ENCODE assay signal across 28 cellular contexts in genomic region chr13:46274094-46274698, GRCh38.
"Had no signal": no experiment of that assay in that cellular context is flagged by ENCODE, and none has a peak within 500 bp of the region (broad histone marks: within the 10 kb centered on the region; RNA-seq: fewer than 3 reads in every experiment).

No MANE protein-coding gene starts in this region.

- DNase-seq: effector memory CD4-positive, alpha-beta T cell; foreskin keratinocyte; heart left ventricle; kidney; mucosa of descending colon; naive B cell; right cardiac atrium; sigmoid colon; stimulated activated CD4-positive, alpha-beta T cell treated with anti-CD3 and anti-CD28 coated beads, Interleukin-2, amount 100 ng/mL, for 24 hours; stimulated activated CD4-positive, alpha-beta T cell treated with anti-CD3 and anti-CD28 coated beads, Interleukin-4, amount 100 ng/mL, for 24 hours; upper lobe of right lung; uterus had no signal

- H3K27ac Mint-ChIP-seq: dendritic cell treated with granulocyte-macrophage colony-stimulating factor and Interleukin-4, amounts not matched to agents 40 ng/mL and 50 ng/mL, for 4 days; memory B cell; mesothelial cell of epicardium; natural killer cell treated with Interleukin-12 subunit alpha and Interleukin-12 subunit beta and Interleukin-15 and Interleukin-18, amount 100 ng/mL, for 72 hours; stimulated activated memory B cell treated with anti-CD40 and anti-IgM and Interleukin-4, amounts not matched to agents 10 μg/mL and 1 μg/mL and 100 μg/mL, for 72 hours; stimulated activated naive CD8-positive, alpha-beta T cell treated with anti-CD3 and anti-CD28 coated beads, Interleukin-15, Interleukin-2, amounts not matched to agents 100 ng/mL and 50 ng/mL, for 24 hours had no signal

- H3K27me3 ChIP-seq: esophagus muscularis mucosa, gastroesophageal sphincter, hepatocyte, neutrophil, sigmoid colon, tibial nerve, upper lobe of right lung, uterus had no signal

- H3K4me1 Mint-ChIP-seq: memory B cell; naive B cell; neural crest cell; stimulated activated memory B cell treated with anti-CD40 and anti-IgM and Interleukin-4, amounts not matched to agents 10 μg/mL and 1 μg/mL and 100 μg/mL, for 72 hours had no signal

- H2AFZ ChIP-seq: hepatocyte had no signal

- H3K36me3 Mint-ChIP-seq: memory B cell; mesothelial cell of epicardium; naive B cell; natural killer cell treated with Interleukin-12 subunit alpha and Interleukin-12 subunit beta and Interleukin-15 and Interleukin-18, amount 100 ng/mL, for 72 hours; stimulated activated memory B cell treated with anti-CD40 and anti-IgM and Interleukin-4, amounts not matched to agents 10 μg/mL and 1 μg/mL and 100 μg/mL, for 72 hours had no signal

- H3K79me2 ChIP-seq: hepatocyte had no signal

- H3K9me3 Mint-ChIP-seq: dendritic cell treated with granulocyte-macrophage colony-stimulating factor and Interleukin-4, amounts not matched to agents 40 ng/mL and 50 ng/mL, for 4 days; memory B cell; mesothelial cell of epicardium; naive B cell; natural killer cell treated with Interleukin-12 subunit alpha and Interleukin-12 subunit beta and Interleukin-15 and Interleukin-18, amount 100 ng/mL, for 72 hours; neural crest cell; stimulated activated memory B cell treated with anti-CD40 and anti-IgM and Interleukin-4, amounts not matched to agents 10 μg/mL and 1 μg/mL and 100 μg/mL, for 72 hours; stimulated activated naive CD8-positive, alpha-beta T cell treated with anti-CD3 and anti-CD28 coated beads, Interleukin-15, Interleukin-2, amounts not matched to agents 100 ng/mL and 50 ng/mL, for 24 hours had no signal

- H3K9me3 ChIP-seq: esophagus muscularis mucosa, gastroesophageal sphincter, heart left ventricle, mucosa of descending colon, neutrophil, prostate gland, sigmoid colon, thoracic aorta, tibial nerve, upper lobe of right lung, uterus had no signal

- H3K4me2 ChIP-seq: hepatocyte had no signal

- H3K4me3 ChIP-seq: esophagus muscularis mucosa, gastroesophageal sphincter, heart left ventricle, hepatocyte, lung, mucosa of descending colon, prostate gland, sigmoid colon, thoracic aorta, tibial nerve, upper lobe of right lung, uterus had no signal

- ATAC-seq: foreskin keratinocyte; gastroesophageal sphincter; heart left ventricle; left lobe of liver; mucosa of descending colon; natural killer cell treated with Interleukin-12 subunit alpha and Interleukin-12 subunit beta and Interleukin-15 and Interleukin-18, amount 100 ng/mL, for 72 hours; right cardiac atrium; stimulated activated memory B cell treated with anti-CD40 and anti-IgM and Interleukin-4, amounts not matched to agents 10 μg/mL and 1 μg/mL and 100 μg/mL, for 72 hours; upper lobe of right lung had no signal

- H3K36me3 ChIP-seq: esophagus muscularis mucosa, gastroesophageal sphincter, heart left ventricle, neutrophil, prostate gland, sigmoid colon, thoracic aorta, tibial nerve, upper lobe of right lung, uterus had no signal

- H3K4me1 ChIP-seq: esophagus muscularis mucosa, foreskin keratinocyte, gastroesophageal sphincter, heart left ventricle, prostate gland, sigmoid colon, tibial nerve, upper lobe of right lung, uterus had no signal

- H3K4me3 Mint-ChIP-seq: dendritic cell treated with granulocyte-macrophage colony-stimulating factor and Interleukin-4, amounts not matched to agents 40 ng/mL and 50 ng/mL, for 4 days; memory B cell; mesothelial cell of epicardium; naive B cell; natural killer cell treated with Interleukin-12 subunit alpha and Interleukin-12 subunit beta and Interleukin-15 and Interleukin-18, amount 100 ng/mL, for 72 hours; neural crest cell; stimulated activated memory B cell treated with anti-CD40 and anti-IgM and Interleukin-4, amounts not matched to agents 10 μg/mL and 1 μg/mL and 100 μg/mL, for 72 hours; stimulated activated naive CD8-positive, alpha-beta T cell treated with anti-CD3 and anti-CD28 coated beads, Interleukin-15, Interleukin-2, amounts not matched to agents 100 ng/mL and 50 ng/mL, for 24 hours had no signal

- H3K27ac ChIP-seq: esophagus muscularis mucosa, foreskin keratinocyte, gastroesophageal sphincter, heart left ventricle, hepatocyte, neutrophil, prostate gland, sigmoid colon, thoracic aorta, tibial nerve, upper lobe of right lung, uterus had no signal

- H3K27me3 Mint-ChIP-seq: dendritic cell treated with granulocyte-macrophage colony-stimulating factor and Interleukin-4, amounts not matched to agents 40 ng/mL and 50 ng/mL, for 4 days; naive B cell; stimulated activated naive CD8-positive, alpha-beta T cell treated with anti-CD3 and anti-CD28 coated beads, Interleukin-15, Interleukin-2, amounts not matched to agents 100 ng/mL and 50 ng/mL, for 24 hours had no signal
